In the genomic region with DNA sequence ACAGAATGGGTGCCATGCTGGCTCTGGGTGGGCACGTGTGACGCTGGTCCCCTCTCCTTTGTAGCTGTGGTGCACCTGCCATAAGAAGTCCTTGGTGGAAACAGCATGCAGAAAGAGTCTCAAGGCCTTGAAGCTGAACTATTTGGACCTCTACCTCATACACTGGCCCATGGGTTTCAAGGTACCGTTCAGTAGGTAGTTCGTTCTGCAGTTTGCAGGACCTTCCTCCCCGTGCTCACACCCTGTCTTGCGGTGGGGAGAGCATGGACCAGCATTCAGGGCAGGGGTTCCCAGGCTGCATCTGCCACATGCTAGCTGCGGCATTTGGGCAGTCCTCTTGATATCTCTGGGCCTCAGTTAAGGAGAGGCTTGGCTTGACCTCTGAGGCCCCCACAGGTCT, we compare ENCODE assay signal across 17 cellular contexts. TPM values are rescaled to one million over a fixed set of nuclear protein-coding genes. Genes with fewer than 3 reads are reported as not detected.
DNase-seq lines count a peak whose midpoint lies in the region; ATAC-seq and TF ChIP-seq lines count a peak whose summit lies in the region.
"Had no signal": no experiment of that assay in that cellular context is flagged by ENCODE, and none has a peak within 500 bp of the region (broad histone marks: within the 10 kb centered on the region; RNA-seq: fewer than 3 reads in every experiment).

No MANE protein-coding gene starts in this region.

- H3K27ac Mint-ChIP-seq in osteocyte (ENCODE audit: unreplicated experiment), result no peak overlapping the region
- H3K27ac Mint-ChIP-seq: CD8-positive, alpha-beta T cell had no signal

- peaks cover 6% of the 10 kb centered on the region for H3K27me3 Mint-ChIP-seq in osteocyte (ENCODE audit: unreplicated experiment)

- no peak overlapping the region for H3K27ac ChIP-seq in coronary artery

- no peaks in the 10 kb centered on the region for H3K9me3 Mint-ChIP-seq in osteocyte (ENCODE audit: unreplicated experiment)
- H3K9me3 Mint-ChIP-seq: CD8-positive, alpha-beta T cell had no signal

- peaks cover 2% of the 10 kb centered on the region for H3K36me3 Mint-ChIP-seq in osteocyte (ENCODE audit: unreplicated experiment)
- H3K36me3 Mint-ChIP-seq: CD8-positive, alpha-beta T cell had no signal

- H3K4me3 ChIP-seq in coronary artery, result no peak overlapping the region
- H3K4me3 ChIP-seq: GM12878 had no signal

- peaks cover 12% of the 10 kb centered on the region for H3K4me1 Mint-ChIP-seq in osteocyte (ENCODE audit: unreplicated experiment)

- no peak for TF ChIP-seq CTCF in coronary artery (IDR thresholded peaks at IDR 0.05)
- TF ChIP-seq CTCF in osteocyte (IDR thresholded peaks at IDR 0.05), result no peak

- ATAC-seq in left lobe of liver (no peak), GM21723 (IDR thresholded peaks at IDR 0.05; ENCODE audit: unreplicated experiment) (no peak)
- ATAC-seq: CD8-positive, alpha-beta T cell; GM12878 had no signal

- H3K4me3 Mint-ChIP-seq in osteocyte (ENCODE audit: unreplicated experiment), result no peak overlapping the region
- H3K4me3 Mint-ChIP-seq: CD4-positive, CD25-positive, alpha-beta regulatory T cell; CD8-positive, alpha-beta T cell had no signal

- DNase-seq in activated CD8-positive, alpha-beta memory T cell treated with anti-CD3 and anti-CD28 coated beads for 24 hours, result peak; percentile 17
- DNase-seq in activated CD8-positive, alpha-beta memory T cell treated with anti-CD3 and anti-CD28 coated beads, Interleukin-2, amount 50 U/mL, for 48 hours, result no peak
- peak; percentile 41 for DNase-seq in coronary artery (ENCODE audit: low spot score)
- peak; percentile 21 for DNase-seq in left lobe of liver (ENCODE audit: low spot score)
- peak; percentile 72 for DNase-seq in osteocyte (ENCODE audit: extremely low spot score, unreplicated experiment)
- no peak for DNase-seq in NAMALWA (ENCODE audit: low spot score)
- DNase-seq: C1 segment of cervical spinal cord; Caco-2; CD4-positive, CD25-positive, alpha-beta regulatory T cell; CD8-positive, alpha-beta T cell; DMS153; DND-41; GOT3; HCEC 1CT had no signal

RNA-seq across cellular contexts. Expression of a gene that starts 7.3 kb away (rescaled TPM):
- total RNA-seq in left lobe of liver, result 1.3 TPM
- 1.7 and 2.5 TPM in 2 replicates for total RNA-seq in osteocyte
- total RNA-seq: A172, GM12878 had no signal

Comparison
In these comparisons a context has a peak if more than half of its experiments do, and no peak if none do; other contexts are left out.
1. DNase-seq: peak in activated CD8-positive, alpha-beta memory T cell treated with anti-CD3 and anti-CD28 coated beads for 24 hours (single experiment), coronary artery (single experiment), left lobe of liver (single experiment) and osteocyte (single experiment); none in activated CD8-positive, alpha-beta memory T cell treated with anti-CD3 and anti-CD28 coated beads, Interleukin-2, amount 50 U/mL, for 48 hours (single experiment) and NAMALWA (single experiment).